8 cellular contexts compared by ENCODE assay signal in genomic region chr19:47035495-47036232, GRCh38. TPM values are rescaled to one million over a fixed set of nuclear protein-coding genes. Genes with fewer than 3 reads are reported as not detected.
DNase-seq lines count a peak whose midpoint lies in the region; ATAC-seq and TF ChIP-seq lines count a peak whose summit lies in the region.

No MANE protein-coding gene starts in this region.

- no peaks in the 10 kb centered on the region for H3K27me3 ChIP-seq in H9 (ENCODE audit: insufficient read depth, low read length)

- in situ Hi-C loops in SK-MEL-5 (cut with HindIII; ENCODE audit: low pct_unique_long_range_greater_than_20kb, low sequenced_read_pairs) = no loop called here

- no peak overlapping the region for H3K9ac ChIP-seq in H9 (ENCODE audit: extremely low read depth, insufficient read length, low read length)

- H3K4me2 ChIP-seq in H9 (ENCODE audit: insufficient read depth, insufficient read length, low read length) = peak overlapping the region; percentile 43

- no peak overlapping the region for H2AK5ac ChIP-seq in H9 (ENCODE audit: insufficient read length, low read length)

- no peak overlapping the region for H2BK5ac ChIP-seq in H9 (ENCODE audit: insufficient read length, low read length)

- peaks cover 19 to 26% of the 10 kb centered on the region in 2 experiments for H3K4me1 Mint-ChIP-seq in H9
- peaks cover 20% of the 10 kb centered on the region for H3K4me1 Mint-ChIP-seq in activated naive CD4-positive, alpha-beta T cell treated with anti-CD3 and anti-CD28 coated beads, Interleukin-2, amount 10 ng/mL, durations not matched to agents 7 days and 5 days

- no peak overlapping the region for H2BK20ac ChIP-seq in H9 (ENCODE audit: low read depth, low read length, poor library complexity, severe bottlenecking)

- CTCF ChIA-PET in activated naive CD4-positive, alpha-beta T cell treated with anti-CD3 and anti-CD28 coated beads, Interleukin-2, amount 10 ng/mL, durations not matched to agents 7 days and 5 days (lab: Charles Lee) = interaction anchor here (0.6 to 1.8 kb wide), 18 partner anchors 9 to 211 kb away, joined by 3 to 8 read pairs (median 3); partner anchors contain the start of gene TMEM160

- H3K27ac Mint-ChIP-seq in H9 = peak overlapping the region; percentile 78 to 97 (median 94); a peak in 5 of 7 replicates
- peak overlapping the region; percentile 78 for H3K27ac Mint-ChIP-seq in activated naive CD4-positive, alpha-beta T cell treated with anti-CD3 and anti-CD28 coated beads, Interleukin-2, amount 10 ng/mL, durations not matched to agents 7 days and 5 days

- H4K20me1 ChIP-seq in H9 (ENCODE audit: control insufficient read depth, insufficient read depth, insufficient read length) = no peaks in the 10 kb centered on the region

- H2BK15ac ChIP-seq in H9 (ENCODE audit: low read depth, low read length) = no peak overlapping the region

- DNase-seq in ELF-1 (ENCODE audit: low read depth, low spot score) (peak; percentile 97), H9 (peak; percentile 93), MV-4-11 (lab: John Stamatoyannopoulos, UW) (peak; percentile 83), SK-MEL-5 (ENCODE audit: low read depth, low spot score) (peak; percentile 78), globus pallidus (ENCODE audit: low spot score) (peak; percentile 55), omental fat pad (ENCODE audit: low spot score) (peak; percentile 81)
- DNase-seq in activated naive CD4-positive, alpha-beta T cell treated with anti-CD3 and anti-CD28 coated beads, Interleukin-2, amount 10 ng/mL, durations not matched to agents 7 days and 5 days = peak; percentile 96

- H3K4me3 Mint-ChIP-seq in H9 = peak overlapping the region; percentile 71 to 87
- H3K4me3 Mint-ChIP-seq in activated naive CD4-positive, alpha-beta T cell treated with anti-CD3 and anti-CD28 coated beads, Interleukin-2, amount 10 ng/mL, durations not matched to agents 7 days and 5 days = peak overlapping the region; percentile 79

- WGBS in H9 (ENCODE audit: extremely low coverage, insufficient read length, low lambda C conversion rate) = no CpG with 5 or more reads among the region's 34 CpGs

- H3K23me2 ChIP-seq in H9 (ENCODE audit: insufficient read length, low read depth, low read length, poor library complexity, severe bottlenecking) = peaks cover 11% of the 10 kb centered on the region

- peaks cover 2% of the 10 kb centered on the region; the same call in 1 of the 2 replicates for H3K4me1 ChIP-seq in H9 (ENCODE audit: insufficient read depth, low read length)

- no peak overlapping the region for H3K23ac ChIP-seq in H9 (ENCODE audit: insufficient read length, low read depth, low read length)

- H3K79me2 ChIP-seq in H9 (ENCODE audit: insufficient read depth, low read length) = no peaks in the 10 kb centered on the region

- peaks cover 19% of the 10 kb centered on the region for H3K27me3 Mint-ChIP-seq in H9 (ENCODE audit: low read depth)
- H3K27me3 Mint-ChIP-seq in activated naive CD4-positive, alpha-beta T cell treated with anti-CD3 and anti-CD28 coated beads, Interleukin-2, amount 10 ng/mL, durations not matched to agents 7 days and 5 days = peaks cover 51% of the 10 kb centered on the region

- no peak overlapping the region for H3K4ac ChIP-seq in H9 (ENCODE audit: low read depth, low read length)

- peak; percentile 94 for TF ChIP-seq CTCF in H9 (conservative IDR thresholded peaks at IDR 0.05)
- peak in 2 of 3 donors; percentile 93 to 96 for TF ChIP-seq CTCF in omental fat pad (IDR thresholded peaks at IDR 0.05)

- no peak overlapping the region for H3K14ac ChIP-seq in H9 (ENCODE audit: insufficient read depth, low read length)

- H3K79me1 ChIP-seq in H9 (ENCODE audit: insufficient read depth, low read depth, low read length, poor library complexity, severe bottlenecking) = no peaks in the 10 kb centered on the region

- no peak overlapping the region for H4K5ac ChIP-seq in H9 (ENCODE audit: insufficient read length, low read depth, low read length)

- H4K91ac ChIP-seq in H9 (ENCODE audit: insufficient read length, low read depth, low read length) = no peak overlapping the region

- no peak overlapping the region for H3K18ac ChIP-seq in H9 (ENCODE audit: insufficient read length, low read depth, low read length)

- no peak overlapping the region for H2BK120ac ChIP-seq in H9 (ENCODE audit: low read depth, low read length, poor library complexity, severe bottlenecking)

- no peak overlapping the region for H2AFZ ChIP-seq in H9 (ENCODE audit: low read length)

- no peak overlapping the region for H2BK12ac ChIP-seq in H9 (ENCODE audit: insufficient read length, low read depth, low read length)

- no peak overlapping the region for H3K56ac ChIP-seq in H9 (ENCODE audit: insufficient read length, low read depth, low read length)

- no peak overlapping the region for H4K8ac ChIP-seq in H9 (replicated peaks; ENCODE audit: insufficient read length, low read depth, low read length)

- H3K27ac ChIP-seq in H9 (ENCODE audit: insufficient read length, low read depth, low read length) = no peak overlapping the region
- peak overlapping the region; percentile 33 for H3K27ac ChIP-seq in temporal lobe (ENCODE audit: low read depth, low read length)

- no peaks in the 10 kb centered on the region for H3K9me3 ChIP-seq in H9 (ENCODE audit: control insufficient read depth, low read depth, low read length)

- no peak overlapping the region for H3T11ph ChIP-seq in H9 (ENCODE audit: low read length)

- peak; percentile 91 for ATAC-seq in omental fat pad (ENCODE audit: low FRiP score)

- H3K9me3 Mint-ChIP-seq in H9 = no peaks in the 10 kb centered on the region; a peak in 1 of 5 replicates
- H3K9me3 Mint-ChIP-seq in activated naive CD4-positive, alpha-beta T cell treated with anti-CD3 and anti-CD28 coated beads, Interleukin-2, amount 10 ng/mL, durations not matched to agents 7 days and 5 days = no peaks in the 10 kb centered on the region

- peaks cover 0 to 4% (median 0%) of the 10 kb centered on the region in 3 experiments; a peak in 3 of 7 replicates for H3K36me3 Mint-ChIP-seq in H9 (ENCODE audit: insufficient read depth in 1 of 3, low read depth in 3 of 3)
- H3K36me3 Mint-ChIP-seq in activated naive CD4-positive, alpha-beta T cell treated with anti-CD3 and anti-CD28 coated beads, Interleukin-2, amount 10 ng/mL, durations not matched to agents 7 days and 5 days = no peaks in the 10 kb centered on the region

RNA-seq across cellular contexts. Expression of gene TMEM160, which starts 12.8 kb away (rescaled TPM):
- total RNA-seq in H9 (2021) = 65.1 and 66.9 TPM in 2 replicates
- total RNA-seq in SK-MEL-5 (2014; rRNA removed; shearing (Covaris generic)) = 22.6 and 24.8 TPM in 2 replicates
- 31.5 and 60.1 TPM in 2 replicates for polyA plus RNA-seq in SK-MEL-5 (2015; cell fraction: cytosol; rRNA removed)
- 5.2 and 11.7 TPM in 2 replicates for polyA plus RNA-seq in SK-MEL-5 (2015; cell fraction: nucleus; rRNA removed)
- total RNA-seq in omental fat pad = 10 to 100 TPM; 17.5 to 35.0 (median 22.8) TPM
- total RNA-seq in temporal lobe = 17.9 TPM

RNA-seq across cellular contexts. Expression of gene NPAS1, which starts 16.0 kb away (rescaled TPM):
- total RNA-seq in H9 (2021) (17.8 and 20.0 TPM in 2 replicates), omental fat pad (1 to 10 TPM in 2 of 4 donors, not detected in 2; 1.3 to 1.4 TPM), temporal lobe (5.9 TPM)
- 1.4 and 2.0 TPM in 2 replicates for total RNA-seq in SK-MEL-5 (2014; rRNA removed; shearing (Covaris generic))
- polyA plus RNA-seq in SK-MEL-5 (2015; cell fraction: cytosol; rRNA removed) = 11.8 and 14.6 TPM in 2 replicates
- 16.8 and 20.9 TPM in 2 replicates for polyA plus RNA-seq in SK-MEL-5 (2015; cell fraction: nucleus; rRNA removed)
